ENCODE assay signal across 9 cellular contexts in genomic region chr9:131661954-131662621, GRCh38.
DNase-seq lines count a peak whose midpoint lies in the region; ATAC-seq and TF ChIP-seq lines count a peak whose summit lies in the region.
"Had no signal": no experiment of that assay in that cellular context is flagged by ENCODE, and none has a peak within 500 bp of the region (broad histone marks: within the 10 kb centered on the region; RNA-seq: fewer than 3 reads in every experiment).

No MANE protein-coding gene starts in this region.

- H3K4me1 ChIP-seq in tibial nerve: peaks cover 0 to 43% (median 22%) of the 10 kb centered on the region in 4 donors

- TF ChIP-seq POLR2A in tibial nerve (IDR thresholded peaks at IDR 0.05): no peak

- no peaks in the 10 kb centered on the region for H3K9me3 ChIP-seq in tibial nerve

- no peaks in the 10 kb centered on the region for H3K36me3 ChIP-seq in tibial nerve

- H3K4me3 Mint-ChIP-seq in nephron progenitor cell: no peak overlapping the region

- peaks cover 23% of the 10 kb centered on the region for H3K9me3 Mint-ChIP-seq in nephron progenitor cell

- TF ChIP-seq CTCF in tibial nerve (IDR thresholded peaks at IDR 0.05) (no peak), nephron progenitor cell (IDR thresholded peaks at IDR 0.05) (no peak)

- no peak overlapping the region for H3K27ac ChIP-seq in tibial nerve

- TF ChIP-seq EP300 in tibial nerve (IDR thresholded peaks at IDR 0.05): no peak

- ATAC-seq in GM18868 (IDR thresholded peaks at IDR 0.05; ENCODE audit: unreplicated experiment) (peak; percentile 52), HG02571 (IDR thresholded peaks at IDR 0.05; ENCODE audit: unreplicated experiment) (no peak)

- no peak overlapping the region for H3K4me3 ChIP-seq in tibial nerve

- no peaks in the 10 kb centered on the region for H3K27me3 Mint-ChIP-seq in nephron progenitor cell (ENCODE audit: low read depth, poor library complexity)

- H3K36me3 Mint-ChIP-seq in nephron progenitor cell (ENCODE audit: low read depth): peaks cover 39% of the 10 kb centered on the region

- no peak overlapping the region for H3K27ac Mint-ChIP-seq in nephron progenitor cell

- WGBS in tibial nerve, 2 donors: 89 to 90% methylated on average over 9 of the region's 9 CpGs

- H3K4me1 Mint-ChIP-seq in nephron progenitor cell: peaks cover 25% of the 10 kb centered on the region

- H3K27me3 ChIP-seq in tibial nerve: no peaks in the 10 kb centered on the region

- peak; percentile 69 for DNase-seq in activated CD4-positive, alpha-beta T cell treated with anti-CD3 and anti-CD28 coated beads, Interleukin-2, amount 50 U/mL, for 1 hour
- peak; percentile 70 for DNase-seq in central memory CD4-positive, alpha-beta T cell
- peak; percentile 76 for DNase-seq in stimulated activated CD4-positive, alpha-beta T cell treated with anti-CD3 and anti-CD28 coated beads, Interleukin-4, amount 100 ng/mL, for 1 hour
- DNase-seq in UCSD-AML1 (lab: John Stamatoyannopoulos, UW; ENCODE audit: unreplicated experiment) (no peak), tibial nerve (ENCODE audit: low spot score in 2 of 2) (no peak), nephron progenitor cell (no peak)
- DNase-seq: NCI-H2227 treated with DMSO at 0.1 percent for 48 hours had no signal

Comparison
In these comparisons a context has a peak if more than half of its experiments do, and no peak if none do; other contexts are left out.
1. DNase-seq: peak in activated CD4-positive, alpha-beta T cell treated with anti-CD3 and anti-CD28 coated beads, Interleukin-2, amount 50 U/mL, for 1 hour (single experiment), central memory CD4-positive, alpha-beta T cell (single experiment) and stimulated activated CD4-positive, alpha-beta T cell treated with anti-CD3 and anti-CD28 coated beads, Interleukin-4, amount 100 ng/mL, for 1 hour (single experiment); none in UCSD-AML1 (single experiment), tibial nerve (0 of 2) and nephron progenitor cell (single experiment).